ENCODE assay signal across 9 cellular contexts in the genomic region with DNA sequence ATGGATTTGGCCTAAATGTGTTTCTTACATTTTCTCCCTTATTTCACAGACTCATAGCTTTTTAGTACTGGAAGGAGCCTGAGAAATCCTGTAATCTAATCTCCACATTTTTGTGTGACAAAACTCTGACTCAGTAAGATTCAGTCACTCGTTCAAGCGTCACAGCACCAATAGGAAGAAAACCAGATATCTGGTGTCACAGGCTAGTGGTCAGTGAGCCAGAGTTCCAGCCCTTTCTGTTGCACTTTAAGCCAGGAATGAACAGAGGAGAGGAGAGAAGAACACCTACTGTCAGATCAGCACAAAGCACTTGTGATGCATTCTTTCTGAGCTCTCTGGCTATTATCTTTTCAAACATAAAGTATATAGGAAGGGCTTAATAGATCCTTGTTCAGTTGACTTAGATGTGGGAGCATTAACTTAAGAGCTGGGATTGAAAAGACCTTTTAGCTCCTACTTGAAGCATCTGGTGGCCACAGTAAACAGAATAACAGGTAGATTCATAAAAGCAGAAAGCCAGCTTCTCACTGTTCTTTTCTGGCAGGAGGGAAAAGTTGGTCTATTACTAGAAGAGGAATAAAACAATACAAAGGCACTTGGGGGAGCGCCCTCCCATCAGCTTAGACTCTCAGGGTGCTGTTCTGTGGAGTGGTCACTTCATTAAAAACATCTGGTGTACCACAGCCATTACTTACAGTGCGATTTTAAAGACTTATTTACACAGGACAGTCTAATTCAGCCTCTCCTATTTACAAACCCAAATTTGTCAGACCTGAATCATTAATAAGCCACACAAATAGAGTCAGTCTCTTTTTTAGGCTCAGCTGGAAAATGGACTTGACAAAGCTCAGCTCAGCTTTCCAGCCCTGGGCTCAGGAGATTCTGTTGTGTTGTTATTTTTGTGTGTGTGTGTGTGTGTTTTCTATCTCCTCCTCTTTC. TPM values are rescaled to one million over a fixed set of nuclear protein-coding genes. Genes with fewer than 3 reads are reported as not detected.
DNase-seq lines count a peak whose midpoint lies in the region; ATAC-seq and TF ChIP-seq lines count a peak whose summit lies in the region.
"Had no signal": no experiment of that assay in that cellular context is flagged by ENCODE, and none has a peak within 500 bp of the region (broad histone marks: within the 10 kb centered on the region; RNA-seq: fewer than 3 reads in every experiment).

No MANE protein-coding gene starts in this region.

- H3K36me3 ChIP-seq in smooth muscle cell (ENCODE audit: low read depth) = peaks cover 2% of the 10 kb centered on the region
- no peaks in the 10 kb centered on the region for H3K36me3 ChIP-seq in CD8-positive, alpha-beta memory T cell (ENCODE audit: insufficient read depth, low read length)
- H3K36me3 ChIP-seq: suprapubic skin had no signal

- no peak overlapping the region for H2AFZ ChIP-seq in smooth muscle cell (ENCODE audit: low read depth)

- peaks cover 5 to 39% of the 10 kb centered on the region in 2 donors for H3K27me3 Mint-ChIP-seq in CD8-positive, alpha-beta memory T cell

- ATAC-seq in SK-N-SH treated with all-trans-retinoic acid at 6 μM for 48 hours = peak; percentile 91
- peak; percentile 70 to 85 for ATAC-seq in left cardiac atrium
- ATAC-seq in HG02623 (IDR thresholded peaks at IDR 0.05; ENCODE audit: unreplicated experiment) = no peak
- no peak for ATAC-seq in GM19035 (IDR thresholded peaks at IDR 0.05; ENCODE audit: unreplicated experiment)

- H3K9ac ChIP-seq in smooth muscle cell (ENCODE audit: low read depth) = peak overlapping the region; percentile 51

- H3K4me1 ChIP-seq in smooth muscle cell (ENCODE audit: low read depth) = peaks cover 40% of the 10 kb centered on the region
- H3K4me1 ChIP-seq in CD8-positive, alpha-beta memory T cell (ENCODE audit: insufficient read depth, low read length) = no peaks in the 10 kb centered on the region
- H3K4me1 ChIP-seq: suprapubic skin had no signal

- H3K36me3 Mint-ChIP-seq in CD8-positive, alpha-beta memory T cell = peaks cover 0 to 14% (median 0%) of the 10 kb centered on the region in 3 donors
- H3K36me3 Mint-ChIP-seq: activated naive CD4-positive, alpha-beta T cell treated with anti-CD3 and anti-CD28 coated beads, Interleukin-2, amount 50 U/mL, for 24 hours had no signal

- H3K27ac ChIP-seq in smooth muscle cell (ENCODE audit: low read depth) = peak overlapping the region; percentile 94
- no peak overlapping the region for H3K27ac ChIP-seq in CD8-positive, alpha-beta memory T cell (ENCODE audit: low read depth, low read length)
- H3K27ac ChIP-seq: suprapubic skin had no signal

- WGBS in smooth muscle cell (ENCODE audit: low lambda C conversion rate) = 27% methylated on average over 4 of the region's 4 CpGs

- H3K27me3 ChIP-seq in smooth muscle cell (ENCODE audit: low read depth) = no peaks in the 10 kb centered on the region
- H3K27me3 ChIP-seq in CD8-positive, alpha-beta memory T cell (ENCODE audit: insufficient read depth, low read length, poor library complexity, severe bottlenecking) = no peaks in the 10 kb centered on the region
- H3K27me3 ChIP-seq: suprapubic skin had no signal

- CTCF ChIA-PET in CD8-positive, alpha-beta memory T cell (lab: Charles Lee) = interaction anchor here (3.6 kb wide), 1 partner anchor 11 kb away, joined by 14 read pairs; a partner anchor contains a TSS

- H3K27ac Mint-ChIP-seq in CD8-positive, alpha-beta memory T cell = no peak overlapping the region
- H3K27ac Mint-ChIP-seq: activated naive CD4-positive, alpha-beta T cell treated with anti-CD3 and anti-CD28 coated beads, Interleukin-2, amount 50 U/mL, for 24 hours had no signal

- peaks cover 3 to 7% (median 5%) of the 10 kb centered on the region in 3 donors for H3K4me1 Mint-ChIP-seq in CD8-positive, alpha-beta memory T cell
- H3K4me1 Mint-ChIP-seq: activated naive CD4-positive, alpha-beta T cell treated with anti-CD3 and anti-CD28 coated beads, Interleukin-2, amount 50 U/mL, for 24 hours had no signal

- H3K9me3 Mint-ChIP-seq in CD8-positive, alpha-beta memory T cell = peaks cover 0 to 9% (median 4%) of the 10 kb centered on the region in 5 donors

- POLR2A ChIA-PET in CD8-positive, alpha-beta memory T cell (lab: Charles Lee) = no interaction called here

- no peaks in the 10 kb centered on the region for H4K20me1 ChIP-seq in smooth muscle cell (ENCODE audit: low read depth)

- TF ChIP-seq CTCF in smooth muscle cell (IDR thresholded peaks at IDR 0.05; ENCODE audit: borderline replicate concordance, insufficient read depth, poor library complexity, severe bottlenecking) = no peak

- peaks cover 40% of the 10 kb centered on the region for H3F3A ChIP-seq in smooth muscle cell (ENCODE audit: low read depth)

- no peak overlapping the region for H3K4me3 ChIP-seq in smooth muscle cell
- no peak overlapping the region for H3K4me3 ChIP-seq in CD8-positive, alpha-beta memory T cell (ENCODE audit: low read length)
- H3K4me3 ChIP-seq: suprapubic skin had no signal

- H3K79me2 ChIP-seq in smooth muscle cell (ENCODE audit: low read depth) = no peaks in the 10 kb centered on the region

- H3K4me3 Mint-ChIP-seq in CD8-positive, alpha-beta memory T cell = no peak overlapping the region
- H3K4me3 Mint-ChIP-seq: activated naive CD4-positive, alpha-beta T cell treated with anti-CD3 and anti-CD28 coated beads, Interleukin-2, amount 50 U/mL, for 24 hours had no signal

- DNase-seq in HT1080 (ENCODE audit: low read depth) = peak; percentile 90
- DNase-seq in left cardiac atrium = no peak
- DNase-seq in smooth muscle cell (lab: John Stamatoyannopoulos, UW; ENCODE audit: unreplicated experiment) = no peak
- DNase-seq in CD8-positive, alpha-beta memory T cell = no peak

- peak overlapping the region; percentile 56 for H3K4me2 ChIP-seq in smooth muscle cell

- H3K9me3 ChIP-seq in smooth muscle cell (replicated peaks; ENCODE audit: low read depth) = peaks cover 14% of the 10 kb centered on the region
- no peaks in the 10 kb centered on the region for H3K9me3 ChIP-seq in CD8-positive, alpha-beta memory T cell (ENCODE audit: low read length)

- intact Hi-C loops in left cardiac atrium (cut with DNase I) = loop anchor here in 1 of 2 donors (5.0 kb wide), 1 partner anchor 36 kb away; no protein-coding TSS in a partner anchor

TF ChIP-seq in SK-N-SH treated with all-trans-retinoic acid at 6 μM for 48 hours, 23 proteins besides CTCF, POLR2A, EP300 and RAD21:
- TF ChIP-seq PPARA (CRISPR knock-in tag; IDR thresholded peaks at IDR 0.05; ENCODE audit: borderline replicate concordance) (no peak), BACH2 (CRISPR knock-in tag; IDR thresholded peaks at IDR 0.05; ENCODE audit: borderline replicate concordance) (no peak), RARB (CRISPR knock-in tag; IDR thresholded peaks at IDR 0.05) (no peak), ZNF8 (CRISPR knock-in tag; IDR thresholded peaks at IDR 0.05) (no peak), ISL1 (CRISPR knock-in tag; IDR thresholded peaks at IDR 0.05) (peak; percentile 68), SNAI2 (CRISPR knock-in tag; IDR thresholded peaks at IDR 0.05) (no peak), ZFP30 (CRISPR knock-in tag; IDR thresholded peaks at IDR 0.05) (no peak)
TF ChIP-seq in SK-N-SH treated with all-trans-retinoic acid at 6 μM for 48 hours: peak in this region for 1.

RNA-seq across cellular contexts. Expression of a gene that starts 12.2 kb away (rescaled TPM):
- total RNA-seq in HT1080 (2014; rRNA removed; shearing (Covaris generic)) = 1.6 and 2.2 TPM in 2 replicates
- 1.6 and 2.3 TPM in 2 replicates for polyA plus RNA-seq in HT1080 (2015; cell fraction: cytosol; rRNA removed)
- 10.5 and 11.5 TPM in 2 replicates for polyA plus RNA-seq in HT1080 (2015; cell fraction: nucleus; rRNA removed)
- total RNA-seq in left cardiac atrium (10 to 100 TPM; 29.4 to 42.1 TPM), smooth muscle cell (217 and 229 TPM in 2 replicates)
- 130 and 196 TPM in 2 replicates for polyA plus RNA-seq in smooth muscle cell
- total RNA-seq in CD8-positive, alpha-beta memory T cell = not detected
- 0.30 TPM for polyA plus RNA-seq in CD8-positive, alpha-beta memory T cell

Comparison
In these comparisons a context has a peak if more than half of its experiments do, and no peak if none do; other contexts are left out.
1. ATAC-seq: peak in SK-N-SH treated with all-trans-retinoic acid at 6 μM for 48 hours (single experiment) and left cardiac atrium (2 of 2); none in HG02623 (single experiment) and GM19035 (single experiment).